Comparison of ENCODE assay signal across 1 cellular context in genomic region chr17:41775394-41776226, GRCh38.
TF ChIP-seq lines count a peak whose summit lies in the region.

No MANE protein-coding gene starts in this region.

TF ChIP-seq in HCT116, 20 proteins besides CTCF, POLR2A, EP300 and RAD21 (continued from another document):
- TF ChIP-seq MAX (IDR thresholded peaks at IDR 0.05) = no peak; the same call in 1 of the 2 replicates
